12 cellular contexts compared by ENCODE assay signal in genomic region chr2:131451265-131451949, GRCh38. TPM values are rescaled to one million over a fixed set of nuclear protein-coding genes. Genes with fewer than 3 reads are reported as not detected.
DNase-seq lines count a peak whose midpoint lies in the region; ATAC-seq and TF ChIP-seq lines count a peak whose summit lies in the region.
"Not testable (repeated sequence)": the region's sequence is repeated elsewhere in the genome, so short reads cannot be mapped to it uniquely, and the experiment has no call there.
"Had no signal": no experiment of that assay in that cellular context is flagged by ENCODE, and none has a peak within 500 bp of the region (broad histone marks: within the 10 kb centered on the region; RNA-seq: fewer than 3 reads in every experiment).

No MANE protein-coding gene starts in this region.

- not testable (repeated sequence) for H3K4me3 Mint-ChIP-seq in activated CD4-positive, alpha-beta T cell treated with anti-CD3 and anti-CD28 coated beads for 36 hours

- H3K4me3 ChIP-seq in esophagus muscularis mucosa = not testable (repeated sequence)

- H3K27me3 Mint-ChIP-seq in activated CD4-positive, alpha-beta T cell treated with anti-CD3 and anti-CD28 coated beads for 36 hours = peaks cover 24% of the 10 kb centered on the region

- POLR2A ChIA-PET in activated CD4-positive, alpha-beta T cell treated with anti-CD3 and anti-CD28 coated beads for 36 hours (lab: Charles Lee) = not testable (repeated sequence)

- H3K36me3 ChIP-seq in esophagus muscularis mucosa = not testable (repeated sequence)

- not testable (repeated sequence) for TF ChIP-seq EP300 in esophagus muscularis mucosa (IDR thresholded peaks at IDR 0.05)

- ATAC-seq in GM18502 (IDR thresholded peaks at IDR 0.05; ENCODE audit: poor library complexity, unreplicated experiment) (peak; percentile 98), GM19035 (IDR thresholded peaks at IDR 0.05; ENCODE audit: unreplicated experiment) (peak; percentile 87), GM21381 (IDR thresholded peaks at IDR 0.05; ENCODE audit: unreplicated experiment) (peak; percentile 82), HG02610 (IDR thresholded peaks at IDR 0.05; ENCODE audit: unreplicated experiment) (peak; percentile 94), HG03025 (IDR thresholded peaks at IDR 0.05; ENCODE audit: low FRiP score, unreplicated experiment) (peak; percentile 93), HG03442 (IDR thresholded peaks at IDR 0.05; ENCODE audit: unreplicated experiment) (peak; percentile 95)
- ATAC-seq in activated CD4-positive, alpha-beta T cell treated with anti-CD3 and anti-CD28 coated beads for 36 hours = peak; percentile 89

- H3K27ac ChIP-seq in esophagus muscularis mucosa (replicated peaks in 1 of 4) = not testable (repeated sequence)

- H3K36me3 Mint-ChIP-seq in activated CD4-positive, alpha-beta T cell treated with anti-CD3 and anti-CD28 coated beads for 36 hours (ENCODE audit: low read depth) = not testable (repeated sequence)

- TF ChIP-seq CTCF in esophagus muscularis mucosa (IDR thresholded peaks at IDR 0.05) = not testable (repeated sequence)

- H3K27me3 ChIP-seq in esophagus muscularis mucosa = not testable (repeated sequence)

- intact Hi-C loops in activated CD4-positive, alpha-beta T cell treated with anti-CD3 and anti-CD28 coated beads for 36 hours (cut with DNase I, micrococcal nuclease); esophagus muscularis mucosa (cut with DNase I): not testable (repeated sequence)

- H3K27ac Mint-ChIP-seq in activated CD4-positive, alpha-beta T cell treated with anti-CD3 and anti-CD28 coated beads for 36 hours = not testable (repeated sequence)

- WGBS in esophagus muscularis mucosa = 69% methylated on average over 10 of the region's 10 CpGs

- H3K4me1 Mint-ChIP-seq in activated CD4-positive, alpha-beta T cell treated with anti-CD3 and anti-CD28 coated beads for 36 hours = not testable (repeated sequence)

- CTCF ChIA-PET in activated CD4-positive, alpha-beta T cell treated with anti-CD3 and anti-CD28 coated beads for 36 hours (lab: Charles Lee) = not testable (repeated sequence)

- peak; percentile 32 for DNase-seq in activated CD4-positive, alpha-beta T cell treated with anti-CD3 and anti-CD28 coated beads for 36 hours
- DNase-seq in esophagus muscularis mucosa (ENCODE audit: extremely low spot score) = peak; percentile 75

- not testable (repeated sequence) for H3K9me3 ChIP-seq in esophagus muscularis mucosa

- H3K9me3 Mint-ChIP-seq in activated CD4-positive, alpha-beta T cell treated with anti-CD3 and anti-CD28 coated beads for 36 hours (ENCODE audit: low read depth) = not testable (repeated sequence)

- TF ChIP-seq POLR2A in esophagus muscularis mucosa (IDR thresholded peaks at IDR 0.05; ENCODE audit: low read depth) = not testable (repeated sequence)

- not testable (repeated sequence) for H3K4me1 ChIP-seq in esophagus muscularis mucosa

RNA-seq across cellular contexts. Expression of gene TUBA3D, which starts 24.5 kb away (rescaled TPM):
- not detected for total RNA-seq in activated CD4-positive, alpha-beta T cell treated with anti-CD3 and anti-CD28 coated beads for 36 hours
- total RNA-seq in esophagus muscularis mucosa = not detected
- total RNA-seq: A673, MCF 10A, myocyte, temporal lobe had no signal

RNA-seq across cellular contexts. Expression of gene MZT2A, which starts 40.8 kb away (rescaled TPM):
- total RNA-seq in activated CD4-positive, alpha-beta T cell treated with anti-CD3 and anti-CD28 coated beads for 36 hours = 100 to 1,000 TPM in 1 of 2 experiments, 10 to 100 TPM in 1; 69.9 to 110 TPM
- total RNA-seq in esophagus muscularis mucosa = 100 to 1,000 TPM in 1 of 4 donors, 10 to 100 TPM in 3; 74.8 to 107 (median 88.9) TPM
